ENCODE assay signal across 1 cellular context in the genomic region with DNA sequence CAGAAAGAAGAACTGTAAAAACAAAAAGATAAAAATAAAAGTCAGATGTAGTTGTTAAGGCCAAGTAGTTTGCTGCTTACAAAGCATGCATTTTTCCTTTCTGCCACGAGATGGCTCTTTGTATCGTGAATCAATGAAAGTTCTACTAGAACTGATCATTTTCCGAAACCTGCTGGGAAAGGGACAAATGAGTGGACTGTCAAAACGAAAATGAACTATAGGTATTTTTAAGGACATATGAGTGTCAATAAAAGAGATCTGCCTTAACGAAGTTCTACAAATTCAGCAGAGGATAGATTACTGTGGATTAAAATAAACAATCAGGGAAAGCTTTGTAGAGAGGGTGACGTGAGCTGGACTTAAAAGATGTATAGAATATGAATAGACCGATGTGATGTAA.
TF ChIP-seq lines count a peak whose summit lies in the region.

No MANE protein-coding gene starts in this region.

TF ChIP-seq in K562, 482 proteins besides CTCF, POLR2A, EP300 and RAD21 (continued from another document):
- no peak for TF ChIP-seq MNT (conservative IDR thresholded peaks at IDR 0.05)
- TF ChIP-seq, protein P1, sequence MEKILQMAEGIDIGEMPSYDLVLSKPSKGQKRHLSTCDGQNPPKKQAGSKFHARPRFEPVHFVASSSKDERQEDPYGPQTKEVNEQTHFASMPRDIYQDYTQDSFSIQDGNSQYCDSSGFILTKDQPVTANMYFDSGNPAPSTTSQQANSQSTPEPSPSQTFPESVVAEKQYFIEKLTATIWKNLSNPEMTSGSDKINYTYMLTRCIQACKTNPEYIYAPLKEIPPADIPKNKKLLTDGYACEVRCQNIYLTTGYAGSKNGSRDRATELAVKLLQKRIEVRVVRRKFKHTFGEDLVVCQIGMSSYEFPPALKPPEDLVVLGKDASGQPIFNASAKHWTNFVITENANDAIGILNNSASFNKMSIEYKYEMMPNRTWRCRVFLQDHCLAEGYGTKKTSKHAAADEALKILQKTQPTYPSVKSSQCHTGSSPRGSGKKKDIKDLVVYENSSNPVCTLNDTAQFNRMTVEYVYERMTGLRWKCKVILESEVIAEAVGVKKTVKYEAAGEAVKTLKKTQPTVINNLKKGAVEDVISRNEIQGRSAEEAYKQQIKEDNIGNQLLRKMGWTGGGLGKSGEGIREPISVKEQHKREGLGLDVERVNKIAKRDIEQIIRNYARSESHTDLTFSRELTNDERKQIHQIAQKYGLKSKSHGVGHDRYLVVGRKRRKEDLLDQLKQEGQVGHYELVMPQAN (IDR thresholded peaks at IDR 0.05; ENCODE audit: borderline replicate concordance), result no peak
- TF ChIP-seq CBX8 (IDR thresholded peaks at IDR 0.05; ENCODE audit: borderline replicate concordance, extremely low read depth, low read depth, low read length, poor library complexity, severe bottlenecking), result peak; percentile 69
